9 cellular contexts compared by ENCODE assay signal in the genomic region with DNA sequence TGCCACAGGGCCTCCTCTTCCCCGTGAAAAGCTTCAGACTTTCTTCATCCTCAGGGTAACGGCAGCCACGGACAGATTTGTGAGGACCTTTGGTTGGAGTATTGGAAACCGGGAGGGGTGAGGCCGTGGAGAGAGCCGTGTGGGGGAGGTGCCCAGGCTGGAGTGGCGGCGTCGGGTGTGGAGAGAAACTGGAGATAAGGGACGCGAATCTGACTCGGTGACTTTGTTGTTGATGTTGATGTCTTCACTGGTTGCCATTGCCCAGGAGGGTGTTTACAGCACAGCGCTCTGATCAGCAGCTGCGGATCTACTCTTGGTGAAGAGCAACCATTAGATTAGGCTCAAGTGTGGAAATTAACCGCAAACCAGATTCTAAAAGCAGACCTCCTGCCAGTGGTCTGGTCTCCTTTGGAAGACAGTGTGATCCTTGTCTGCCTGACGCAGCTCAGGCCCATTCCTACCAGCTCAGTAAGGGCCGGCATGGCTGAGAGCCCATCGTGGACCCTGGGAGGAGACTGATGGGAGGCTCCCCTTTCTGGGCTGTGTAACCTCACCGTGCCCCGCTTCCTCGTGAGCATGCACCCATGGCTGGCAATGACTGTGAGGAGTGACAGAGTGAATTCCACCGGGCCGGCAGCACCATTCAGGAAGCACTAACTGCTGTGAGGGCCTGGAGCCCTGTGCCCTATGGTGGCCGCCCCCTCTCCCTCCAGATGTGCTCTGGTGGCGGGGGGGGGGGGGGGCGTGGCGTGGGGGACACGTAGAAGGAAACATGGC.
DNase-seq lines count a peak whose midpoint lies in the region; ATAC-seq and TF ChIP-seq lines count a peak whose summit lies in the region.
"Had no signal": no experiment of that assay in that cellular context is flagged by ENCODE, and none has a peak within 500 bp of the region (broad histone marks: within the 10 kb centered on the region; RNA-seq: fewer than 3 reads in every experiment).

No MANE protein-coding gene starts in this region.

- CTCF ChIA-PET in activated B cell treated with CpG ODN at 0.5 μM for 24 hours (lab: Charles Lee) = no interaction called here

- peaks cover 6% of the 10 kb centered on the region for H3K36me3 Mint-ChIP-seq in activated B cell treated with CpG ODN at 0.5 μM for 24 hours (ENCODE audit: low read depth)
- H3K36me3 Mint-ChIP-seq in activated T-helper 17 cell treated with anti-CD3 and anti-CD28 coated beads, Interleukin-2, amount 50 U/mL, for 72 hours (ENCODE audit: low read depth) = no peaks in the 10 kb centered on the region

- POLR2A ChIA-PET in activated B cell treated with CpG ODN at 0.5 μM for 24 hours (lab: Charles Lee) = no interaction called here

- in situ Hi-C loops in ACHN (cut with HindIII; ENCODE audit: low pct_ligation_motif_present, low pct_unique_long_range_greater_than_20kb, low sequenced_read_pairs) = no loop called here

- H3K27me3 Mint-ChIP-seq in activated B cell treated with CpG ODN at 0.5 μM for 24 hours = no peaks in the 10 kb centered on the region
- no peaks in the 10 kb centered on the region for H3K27me3 Mint-ChIP-seq in activated T-helper 17 cell treated with anti-CD3 and anti-CD28 coated beads, Interleukin-2, amount 50 U/mL, for 72 hours

- H3K4me3 Mint-ChIP-seq in activated B cell treated with CpG ODN at 0.5 μM for 24 hours = no peak overlapping the region
- no peak overlapping the region for H3K4me3 Mint-ChIP-seq in activated T-helper 17 cell treated with anti-CD3 and anti-CD28 coated beads, Interleukin-2, amount 50 U/mL, for 72 hours

- no peaks in the 10 kb centered on the region for H3K9me3 Mint-ChIP-seq in activated B cell treated with CpG ODN at 0.5 μM for 24 hours
- no peaks in the 10 kb centered on the region for H3K9me3 Mint-ChIP-seq in activated T-helper 17 cell treated with anti-CD3 and anti-CD28 coated beads, Interleukin-2, amount 50 U/mL, for 72 hours

- H3K27ac ChIP-seq in right cardiac atrium (ENCODE audit: low read length) (peak overlapping the region; percentile 98), skin epidermis (peak overlapping the region in 13 of 21 experiments; percentile 23 to 75 (median 62))

- intact Hi-C loops in activated B cell treated with CpG ODN at 0.5 μM for 24 hours (cut with micrococcal nuclease) = no loop called here
- intact Hi-C loops in right cardiac atrium (cut with DNase I) = no loop called here

- 12% methylated on average over 28 of the region's 28 CpGs for WGBS in right cardiac atrium

- H3K9me3 ChIP-seq in right cardiac atrium (ENCODE audit: control insufficient read depth, low read length) = no peaks in the 10 kb centered on the region

- ATAC-seq in activated B cell treated with CpG ODN at 0.5 μM for 24 hours (ENCODE audit: low read depth) = peak; percentile 62
- peak; percentile 11 to 34 for ATAC-seq in right cardiac atrium
- ATAC-seq in activated T-helper 17 cell treated with anti-CD3 and anti-CD28 coated beads, Interleukin-2, amount 50 U/mL, for 72 hours (replicated peaks) = no peak

- H3K4me3 ChIP-seq in right cardiac atrium (ENCODE audit: low read length) (no peak overlapping the region), skin epidermis (no peak overlapping the region)

- TF ChIP-seq CTCF in activated B cell treated with CpG ODN at 0.5 μM for 24 hours (IDR thresholded peaks at IDR 0.05) = no peak

- peak overlapping the region; percentile 55 for H3K27ac Mint-ChIP-seq in activated B cell treated with CpG ODN at 0.5 μM for 24 hours
- no peak overlapping the region for H3K27ac Mint-ChIP-seq in activated T-helper 17 cell treated with anti-CD3 and anti-CD28 coated beads, Interleukin-2, amount 50 U/mL, for 72 hours

- H3K4me1 ChIP-seq in right cardiac atrium (ENCODE audit: control insufficient read depth, insufficient read depth, low read length) = peaks cover 38% of the 10 kb centered on the region

- peaks cover 51% of the 10 kb centered on the region for H3K4me1 Mint-ChIP-seq in activated B cell treated with CpG ODN at 0.5 μM for 24 hours
- H3K4me1 Mint-ChIP-seq in activated T-helper 17 cell treated with anti-CD3 and anti-CD28 coated beads, Interleukin-2, amount 50 U/mL, for 72 hours = peaks cover 21% of the 10 kb centered on the region

- H3K27me3 ChIP-seq in right cardiac atrium (ENCODE audit: control insufficient read depth, insufficient read depth) = no peaks in the 10 kb centered on the region

- peak; percentile 33 for DNase-seq in GM04503 (ENCODE audit: low read depth)
- DNase-seq in activated B cell treated with CpG ODN at 0.5 μM for 24 hours = no peak
- peak; percentile 62 to 81 (median 78) for DNase-seq in right cardiac atrium
- DNase-seq in ACHN = no peak
- DNase-seq in GF-D8 (lab: John Stamatoyannopoulos, UW) = no peak
- DNase-seq in D341Med (ENCODE audit: low spot score) = no peak
- DNase-seq: stimulated activated CD4-positive, alpha-beta T cell treated with anti-CD3 and anti-CD28 coated beads, Interleukin-4, amount 100 ng/mL, for 24 hours had no signal

Comparison
In these comparisons a context has a peak if more than half of its experiments do, and no peak if none do; other contexts are left out.
1. DNase-seq: peak in GM04503 (single experiment) and right cardiac atrium (3 of 3); none in activated B cell treated with CpG ODN at 0.5 μM for 24 hours (single experiment), ACHN (single experiment), GF-D8 (single experiment) and D341Med (single experiment).